8 cellular contexts compared by ENCODE assay signal in the genomic region with DNA sequence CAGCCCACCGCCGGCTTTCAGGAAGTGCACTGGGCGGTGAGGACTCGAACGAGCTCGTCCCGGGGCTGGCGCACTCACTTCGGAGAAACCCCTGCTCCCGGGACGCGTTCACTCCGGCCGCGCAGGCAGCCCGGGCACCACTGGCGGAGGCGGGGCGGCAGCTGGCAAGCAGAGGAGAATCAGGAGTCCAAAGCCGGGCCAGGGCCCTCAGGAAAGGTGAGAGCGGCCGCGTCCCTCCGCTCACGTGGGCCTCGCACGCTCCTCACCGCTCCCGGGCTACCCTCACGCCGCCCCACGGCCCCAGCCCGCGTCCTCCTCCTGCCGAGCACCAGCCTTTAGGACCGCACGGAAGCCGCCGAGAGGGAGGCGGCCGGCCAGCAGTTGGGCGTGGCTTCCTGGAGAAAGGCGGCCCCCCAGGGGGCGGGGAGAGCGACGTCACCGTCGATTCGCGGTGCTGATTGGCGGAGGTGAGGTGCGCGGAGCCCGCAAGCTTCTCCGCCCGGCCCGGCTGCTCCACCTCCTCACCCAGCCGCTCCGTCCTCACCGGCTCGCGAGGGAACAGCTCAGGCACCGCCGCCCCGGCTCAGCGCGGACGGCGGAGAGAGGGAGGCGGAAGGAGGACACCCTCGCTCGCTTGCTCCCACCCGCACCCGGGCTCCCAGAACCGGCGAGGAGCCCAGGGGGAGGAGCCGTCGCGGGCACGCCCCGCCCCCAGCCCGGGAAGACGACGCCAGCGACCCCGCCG. TPM values are rescaled to one million over a fixed set of nuclear protein-coding genes. Genes with fewer than 3 reads are reported as not detected.
A peak's percentile ranks its signal among the peaks of the same experiment; 100 is the strongest.
DNase-seq lines count a peak whose midpoint lies in the region; ATAC-seq and TF ChIP-seq lines count a peak whose summit lies in the region.

Gene ZCCHC2, plus strand, starts transcription at position 516 of the 745 bp plus-strand sequence. CDS start 400 bp downstream, outside the sequence.

- peak within 1 kb of the TSS; percentile 88 to 90 for H3K9ac ChIP-seq in mucosa of rectum (ENCODE audit: low read depth in 1 of 2, low read length in 2 of 2)

- no peaks in the 10 kb centered on the region for H4K20me1 ChIP-seq in PC-9 (ENCODE audit: insufficient read depth)

- DNase-seq in DMS153 (lab: John Stamatoyannopoulos, UW) (peak; percentile 96), PC-9 (peak; percentile 88 to 96), epithelial cell of proximal tubule (ENCODE audit: low read depth) (no peak)
- DNase-seq in Jurkat, Clone E6-1 (ENCODE audit: low read depth, low spot score), result peak; percentile 94
- DNase-seq in activated T-cell treated with anti-CD3 and anti-CD28 coated beads, Interleukin-2, amount 50 U/mL, for 1 hour, result peak; percentile 100
- DNase-seq in stimulated activated CD8-positive, alpha-beta memory T cell treated with anti-CD3 and anti-CD28 coated beads, Interleukin-4, amount 100 ng/mL, for 48 hours, result peak; percentile 99

- no TSS peak for BruUV-seq in PC-9 (replicated peaks; lab: Mats Ljungman, UMichigan)

- H3K79me2 ChIP-seq in PC-9 (ENCODE audit: low read depth), result peaks cover 44% of the 10 kb centered on the region

- intact Hi-C loops in PC-9 (cut with micrococcal nuclease; ENCODE audit: unreplicated experiment), result loop anchor here (2.0 to 10.0 kb wide), 3 partner anchors 35 to 198 kb away; partner anchors contain the start of gene TNFRSF11A

- H3K9me3 ChIP-seq in PC-9 (ENCODE audit: insufficient read depth, low read depth) (no peaks in the 10 kb centered on the region), mucosa of rectum (ENCODE audit: control insufficient read depth in 2 of 2, low read length in 2 of 2) (no peaks in the 10 kb centered on the region)

- ATAC-seq in GM21619 (IDR thresholded peaks at IDR 0.05; ENCODE audit: unreplicated experiment), result peak; percentile 65

- H3K27ac ChIP-seq in PC-9, result peak within 1 kb of the TSS; percentile 53
- peak within 1 kb of the TSS; percentile 95 to 96 for H3K27ac ChIP-seq in mucosa of rectum (ENCODE audit: low read depth in 2 of 2, low read length in 2 of 2)

- POLR2A ChIA-PET in PC-9 (lab: Charles Lee; ENCODE audit: unreplicated experiment), result interaction anchor here (0.6 to 0.7 kb wide), 2 partner anchors 45 to 336 kb away, joined by 3 to 4 read pairs; partner anchors contain the start of genes PIGN and RELCH

- H3K4me1 ChIP-seq in PC-9 (replicated peaks; ENCODE audit: insufficient read depth), result peaks cover 30% of the 10 kb centered on the region
- peaks cover 11 to 17% of the 10 kb centered on the region in 2 donors for H3K4me1 ChIP-seq in mucosa of rectum (ENCODE audit: control insufficient read depth in 2 of 2, insufficient read depth in 2 of 2, low read length in 2 of 2)

- H3K4me2 ChIP-seq in PC-9, result peak within 1 kb of the TSS; percentile 99

- CTCF ChIA-PET in PC-9 (lab: Charles Lee), result interaction anchor here (0.5 kb wide), 1 partner anchor 78 kb away, joined by 5 read pairs; no protein-coding TSS in a partner anchor

- H3K36me3 ChIP-seq in PC-9 (ENCODE audit: low read depth) (no peaks in the 10 kb centered on the region), mucosa of rectum (ENCODE audit: control insufficient read depth in 2 of 2, insufficient read depth in 2 of 2, low read length in 2 of 2) (no peaks in the 10 kb centered on the region)

- no peaks in the 10 kb centered on the region for H3K27me3 ChIP-seq in PC-9 (ENCODE audit: insufficient read depth, low read depth)
- H3K27me3 ChIP-seq in mucosa of rectum (ENCODE audit: control insufficient read depth in 2 of 2, insufficient read depth in 2 of 2, low read length in 2 of 2), result no peaks in the 10 kb centered on the region

- H3K9me2 ChIP-seq in PC-9 (ENCODE audit: insufficient read depth), result no peaks in the 10 kb centered on the region

- H3K4me3 ChIP-seq in Jurkat, Clone E6-1 (ENCODE audit: low read length), result peak within 1 kb of the TSS; percentile 77
- H3K4me3 ChIP-seq in PC-9, result peak within 1 kb of the TSS; percentile 95
- peak within 1 kb of the TSS; percentile 92 for H3K4me3 ChIP-seq in epithelial cell of proximal tubule (ENCODE audit: low read depth, low read length)
- H3K4me3 ChIP-seq in mucosa of rectum (ENCODE audit: low read length in 2 of 2), result peak within 1 kb of the TSS; percentile 88 to 94

- TF ChIP-seq CTCF in PC-9 (conservative IDR thresholded peaks at IDR 0.05) (no peak), epithelial cell of proximal tubule (conservative IDR thresholded peaks at IDR 0.05; ENCODE audit: low read depth, low read length) (no peak)

- peak within 1 kb of the TSS; percentile 77 for H2AFZ ChIP-seq in PC-9

- H3F3A ChIP-seq in PC-9 (ENCODE audit: insufficient read depth, low read depth), result peaks cover 18% of the 10 kb centered on the region

RNA-seq across cellular contexts. Expression of gene ZCCHC2, which starts in this region (rescaled TPM):
- 16.1 TPM for polyA plus RNA-seq in Jurkat, Clone E6-1 (2012; ENCODE audit: insufficient read depth, insufficient read length)
- total RNA-seq in PC-9 (2021) (12.0 and 18.1 TPM in 2 replicates), epithelial cell of proximal tubule (10.3 and 14.8 TPM in 2 replicates)
